9 cellular contexts compared by ENCODE assay signal in genomic region chr15:64622410-64623260, GRCh38.
DNase-seq lines count a peak whose midpoint lies in the region; ATAC-seq, FAIRE-seq and TF ChIP-seq lines count a peak whose summit lies in the region.
"Had no signal": no experiment of that assay in that cellular context is flagged by ENCODE, and none has a peak within 500 bp of the region (broad histone marks: within the 10 kb centered on the region; RNA-seq: fewer than 3 reads in every experiment).

No MANE protein-coding gene starts in this region.

- H3K9me3 ChIP-seq in tibial artery, result no peaks in the 10 kb centered on the region

- H3K36me3 ChIP-seq in tibial artery, result peaks cover 8 to 12% (median 9%) of the 10 kb centered on the region in 3 donors

- TF ChIP-seq CTCF in foreskin keratinocyte (conservative IDR thresholded peaks at IDR 0.05), result no peak
- no peak for TF ChIP-seq CTCF in tibial artery (IDR thresholded peaks at IDR 0.05)

- H3K27me3 ChIP-seq in foreskin keratinocyte, result no peaks in the 10 kb centered on the region
- H3K27me3 ChIP-seq in tibial artery, result no peaks in the 10 kb centered on the region

- no peak overlapping the region for H3K4me3 ChIP-seq in tibial artery

- ATAC-seq in HG03442 (IDR thresholded peaks at IDR 0.05; ENCODE audit: unreplicated experiment) (peak; percentile 63), foreskin keratinocyte (no peak)

- intact Hi-C loops in tibial artery (cut with DNase I; ENCODE audit: low total_unique reads), result no loop called here

- peak; percentile 34 for DNase-seq in GM19239 (ENCODE audit: insufficient read length, low spot score)
- DNase-seq in activated T-helper 1 cell treated with anti-CD3 and anti-CD28 coated beads, Interleukin-2, amount 50 U/mL, for 16 hours (ENCODE audit: low read depth in 1 of 2, low spot score in 1 of 2), result peak; percentile 8 to 21
- DNase-seq in stimulated activated CD4-positive, alpha-beta T cell treated with anti-CD3 and anti-CD28 coated beads, Interleukin-4, amount 100 ng/mL, for 1 hour, result peak; percentile 5
- DNase-seq in islet precursor cell, result no peak
- no peak for DNase-seq in MV-4-11 (lab: John Stamatoyannopoulos, UW)
- DNase-seq in foreskin keratinocyte, result no peak
- DNase-seq in tibial artery, result no peak
- DNase-seq: IMR-90 had no signal

- FAIRE-seq in GM19239 (lab: Jason Lieb, UNC), result peak; percentile 97

- H3K27ac ChIP-seq in foreskin keratinocyte (no peak overlapping the region), tibial artery (no peak overlapping the region)

- peaks cover 20% of the 10 kb centered on the region for H3K4me1 ChIP-seq in foreskin keratinocyte
- peaks cover 0 to 24% (median 7%) of the 10 kb centered on the region in 4 donors for H3K4me1 ChIP-seq in tibial artery

Comparison
In these comparisons a context has a peak if more than half of its experiments do, and no peak if none do; other contexts are left out.
1. DNase-seq: peak in GM19239 (single experiment), activated T-helper 1 cell treated with anti-CD3 and anti-CD28 coated beads, Interleukin-2, amount 50 U/mL, for 16 hours (2 of 2) and stimulated activated CD4-positive, alpha-beta T cell treated with anti-CD3 and anti-CD28 coated beads, Interleukin-4, amount 100 ng/mL, for 1 hour (single experiment); none in islet precursor cell (single experiment), MV-4-11 (single experiment), foreskin keratinocyte (0 of 2) and tibial artery (0 of 2).